Comparison of ENCODE assay signal across 18 cellular contexts in the genomic region with DNA sequence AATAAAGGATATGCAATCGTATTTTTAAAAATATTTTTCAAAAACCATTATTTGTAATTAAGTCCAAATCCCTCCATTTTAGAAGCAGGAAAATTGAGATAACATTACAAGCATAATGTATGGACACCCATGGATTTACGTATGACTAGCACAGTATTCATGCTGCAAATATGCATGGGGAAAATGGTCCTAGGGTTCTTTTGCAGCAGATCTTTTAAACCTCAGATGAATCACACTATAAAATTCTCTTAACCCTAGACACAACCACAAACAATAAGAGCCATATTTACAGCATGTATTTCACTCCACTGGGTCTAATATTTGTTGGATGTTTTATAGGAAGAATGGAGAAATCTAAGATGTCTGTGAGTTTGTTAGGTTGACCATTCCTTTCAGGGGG.
DNase-seq lines count a peak whose midpoint lies in the region; ATAC-seq, FAIRE-seq and TF ChIP-seq lines count a peak whose summit lies in the region.
"Had no signal": no experiment of that assay in that cellular context is flagged by ENCODE, and none has a peak within 500 bp of the region (broad histone marks: within the 10 kb centered on the region; RNA-seq: fewer than 3 reads in every experiment).

No MANE protein-coding gene starts in this region.

- no peaks in the 10 kb centered on the region for H3K27me3 Mint-ChIP-seq in WTC11 (ENCODE audit: low read depth)
- H3K27me3 Mint-ChIP-seq: activated CD4-positive, alpha-beta T cell treated with anti-CD3 and anti-CD28 coated beads, Interleukin-2, amount 10 ng/mL, durations not matched to agents 24 days and 14 days had no signal

- no peaks in the 10 kb centered on the region for H3K9me3 Mint-ChIP-seq in WTC11
- H3K9me3 Mint-ChIP-seq: activated CD4-positive, alpha-beta T cell treated with anti-CD3 and anti-CD28 coated beads, Interleukin-2, amount 10 ng/mL, durations not matched to agents 24 days and 14 days had no signal

- no peak overlapping the region for H3K27ac Mint-ChIP-seq in WTC11
- H3K27ac Mint-ChIP-seq: activated CD4-positive, alpha-beta T cell treated with anti-CD3 and anti-CD28 coated beads, Interleukin-2, amount 10 ng/mL, durations not matched to agents 24 days and 14 days; natural killer cell had no signal

- H3K27me3 ChIP-seq in adipocyte (replicated peaks; ENCODE audit: control insufficient read depth, insufficient read depth, low read length) = no peaks in the 10 kb centered on the region
- H3K27me3 ChIP-seq: heart right ventricle, left lung, right lobe of liver had no signal

- peaks cover 23% of the 10 kb centered on the region for H3K4me1 Mint-ChIP-seq in WTC11
- H3K4me1 Mint-ChIP-seq: activated CD4-positive, alpha-beta T cell treated with anti-CD3 and anti-CD28 coated beads, Interleukin-2, amount 10 ng/mL, durations not matched to agents 24 days and 14 days; natural killer cell had no signal

- POLR2A ChIA-PET in WTC11 (lab: Charles Lee) = no interaction called here

- CTCF ChIA-PET in WTC11 (lab: Charles Lee) = interaction anchor here (1.0 to 2.5 kb wide), 2 partner anchors 17 to 92 kb away, joined by 3 to 6 read pairs; no protein-coding TSS in a partner anchor

- DNase-seq in H54 (ENCODE audit: insufficient read length, low spot score) = peak; percentile 15
- peak; percentile 49 for DNase-seq in adipocyte (ENCODE audit: low read depth)
- peak; percentile 43 for DNase-seq in fibroblast of the conjunctiva (ENCODE audit: low read depth)
- no peak for DNase-seq in NCI-H510A treated with DMSO at 0.1 percent for 48 hours (lab: John Stamatoyannopoulos, UW)
- no peak for DNase-seq in dermis blood vessel endothelial cell
- DNase-seq in WTC11 (ENCODE audit: low spot score) = no peak
- no peak for DNase-seq in SKM-1 treated with dmso at 0.1 percent for 144 hours (lab: John Stamatoyannopoulos, UW; ENCODE audit: unreplicated experiment)
- DNase-seq: activated CD4-positive, alpha-beta T cell treated with anti-CD3 and anti-CD28 coated beads, Interleukin-2, amount 10 ng/mL, durations not matched to agents 24 days and 14 days; anterior cingulate cortex; effector CD8-positive, alpha-beta T cell; heart right ventricle; left lung; natural killer cell; NCI-H1105; NCI-H2227 treated with DMSO at 0.1 percent for 48 hours; PC-9; right lobe of liver; T-helper 2 cell had no signal

- peaks cover 28% of the 10 kb centered on the region for H3K4me1 ChIP-seq in adipocyte (ENCODE audit: control insufficient read depth, insufficient read depth, low read length)
- H3K4me1 ChIP-seq: left lung, right lobe of liver had no signal

- no peak overlapping the region for H3K4me3 ChIP-seq in adipocyte (ENCODE audit: low read length)
- H3K4me3 ChIP-seq: heart right ventricle, left lung, PC-9, right lobe of liver had no signal

- H3K36me3 ChIP-seq in adipocyte (ENCODE audit: control insufficient read depth, insufficient read depth, low read length, severe bottlenecking) = no peaks in the 10 kb centered on the region
- H3K36me3 ChIP-seq: heart right ventricle, left lung, right lobe of liver had no signal

- no peak for TF ChIP-seq CTCF in WTC11 (IDR thresholded peaks at IDR 0.05)

- FAIRE-seq in H54 (lab: Jason Lieb, UNC) = peak; percentile 57

- H3K9ac ChIP-seq in adipocyte (ENCODE audit: low read length) = no peak overlapping the region

- ATAC-seq in WTC11 = no peak
- ATAC-seq: heart right ventricle, left lung, natural killer cell, right lobe of liver had no signal

- no peaks in the 10 kb centered on the region for H3K36me3 Mint-ChIP-seq in WTC11
- H3K36me3 Mint-ChIP-seq: natural killer cell had no signal

- no peak for TF ChIP-seq POLR2A in H54 (IDR thresholded peaks at IDR 0.05; ENCODE audit: low read depth, low read length)

- no peak overlapping the region for H3K4me3 Mint-ChIP-seq in WTC11
- H3K4me3 Mint-ChIP-seq: activated CD4-positive, alpha-beta T cell treated with anti-CD3 and anti-CD28 coated beads, Interleukin-2, amount 10 ng/mL, durations not matched to agents 24 days and 14 days; natural killer cell had no signal

- no peaks in the 10 kb centered on the region for H3K9me3 ChIP-seq in adipocyte (ENCODE audit: control insufficient read depth, low read length)
- H3K9me3 ChIP-seq: heart right ventricle, left lung, right lobe of liver had no signal

TF ChIP-seq in WTC11, 78 proteins besides CTCF, POLR2A, EP300 and RAD21:
- TF ChIP-seq FOXP1 (CRISPR knock-in tag; IDR thresholded peaks at IDR 0.05; ENCODE audit: borderline replicate concordance) = no peak
- TF ChIP-seq, protein P1, sequence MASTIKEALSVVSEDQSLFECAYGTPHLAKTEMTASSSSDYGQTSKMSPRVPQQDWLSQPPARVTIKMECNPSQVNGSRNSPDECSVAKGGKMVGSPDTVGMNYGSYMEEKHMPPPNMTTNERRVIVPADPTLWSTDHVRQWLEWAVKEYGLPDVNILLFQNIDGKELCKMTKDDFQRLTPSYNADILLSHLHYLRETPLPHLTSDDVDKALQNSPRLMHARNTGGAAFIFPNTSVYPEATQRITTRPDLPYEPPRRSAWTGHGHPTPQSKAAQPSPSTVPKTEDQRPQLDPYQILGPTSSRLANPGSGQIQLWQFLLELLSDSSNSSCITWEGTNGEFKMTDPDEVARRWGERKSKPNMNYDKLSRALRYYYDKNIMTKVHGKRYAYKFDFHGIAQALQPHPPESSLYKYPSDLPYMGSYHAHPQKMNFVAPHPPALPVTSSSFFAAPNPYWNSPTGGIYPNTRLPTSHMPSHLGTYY (CRISPR knock-in tag; IDR thresholded peaks at IDR 0.05) = no peak
- no peak for TF ChIP-seq HMGA2 (CRISPR knock-in tag; IDR thresholded peaks at IDR 0.05)
- no peak for TF ChIP-seq TEAD1 (CRISPR knock-in tag; IDR thresholded peaks at IDR 0.05)
TF ChIP-seq in WTC11: peak in this region for 0.

Comparison
In these comparisons a context has a peak if more than half of its experiments do, and no peak if none do; other contexts are left out.
1. DNase-seq: peak in H54 (single experiment), adipocyte (single experiment) and fibroblast of the conjunctiva (single experiment); none in NCI-H510A treated with DMSO at 0.1 percent for 48 hours (single experiment), dermis blood vessel endothelial cell (single experiment), WTC11 (single experiment) and SKM-1 treated with dmso at 0.1 percent for 144 hours (single experiment).